ENCODE assay signal across 1 cellular context in genomic region chr20:32296874-32297420, GRCh38.
TF ChIP-seq lines count a peak whose summit lies in the region.

No MANE protein-coding gene starts in this region.

TF ChIP-seq in K562, 482 proteins besides CTCF, POLR2A, EP300 and RAD21 (continued from another document):
- TF ChIP-seq KDM1A (IDR thresholded peaks at IDR 0.05) (no peak), ZNF431 (CRISPR knock-in tag; IDR thresholded peaks at IDR 0.05) (no peak)
- TF ChIP-seq, protein P1, sequence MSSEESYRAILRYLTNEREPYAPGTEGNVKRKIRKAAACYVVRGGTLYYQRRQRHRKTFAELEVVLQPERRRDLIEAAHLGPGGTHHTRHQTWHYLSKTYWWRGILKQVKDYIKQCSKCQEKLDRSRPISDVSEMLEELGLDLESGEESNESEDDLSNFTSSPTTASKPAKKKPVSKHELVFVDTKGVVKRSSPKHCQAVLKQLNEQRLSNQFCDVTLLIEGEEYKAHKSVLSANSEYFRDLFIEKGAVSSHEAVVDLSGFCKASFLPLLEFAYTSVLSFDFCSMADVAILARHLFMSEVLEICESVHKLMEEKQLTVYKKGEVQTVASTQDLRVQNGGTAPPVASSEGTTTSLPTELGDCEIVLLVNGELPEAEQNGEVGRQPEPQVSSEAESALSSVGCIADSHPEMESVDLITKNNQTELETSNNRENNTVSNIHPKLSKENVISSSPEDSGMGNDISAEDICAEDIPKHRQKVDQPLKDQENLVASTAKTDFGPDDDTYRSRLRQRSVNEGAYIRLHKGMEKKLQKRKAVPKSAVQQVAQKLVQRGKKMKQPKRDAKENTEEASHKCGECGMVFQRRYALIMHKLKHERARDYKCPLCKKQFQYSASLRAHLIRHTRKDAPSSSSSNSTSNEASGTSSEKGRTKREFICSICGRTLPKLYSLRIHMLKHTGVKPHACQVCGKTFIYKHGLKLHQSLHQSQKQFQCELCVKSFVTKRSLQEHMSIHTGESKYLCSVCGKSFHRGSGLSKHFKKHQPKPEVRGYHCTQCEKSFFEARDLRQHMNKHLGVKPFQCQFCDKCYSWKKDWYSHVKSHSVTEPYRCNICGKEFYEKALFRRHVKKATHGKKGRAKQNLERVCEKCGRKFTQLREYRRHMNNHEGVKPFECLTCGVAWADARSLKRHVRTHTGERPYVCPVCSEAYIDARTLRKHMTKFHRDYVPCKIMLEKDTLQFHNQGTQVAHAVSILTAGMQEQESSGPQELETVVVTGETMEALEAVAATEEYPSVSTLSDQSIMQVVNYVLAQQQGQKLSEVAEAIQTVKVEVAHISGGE (CRISPR knock-in tag; IDR thresholded peaks at IDR 0.05), result no peak
